1 cellular context compared by ENCODE assay signal in genomic region chr5:91642592-91642991, GRCh38.
TF ChIP-seq lines count a peak whose summit lies in the region.

No MANE protein-coding gene starts in this region.

TF ChIP-seq in SK-N-SH, 30 proteins besides CTCF, POLR2A, EP300 and RAD21 (continued from another document):
- TF ChIP-seq REST (IDR thresholded peaks at IDR 0.05; ENCODE audit: low read depth, low read length), result no peak
- TF ChIP-seq USF1 (IDR thresholded peaks at IDR 0.05; ENCODE audit: borderline replicate concordance, low read depth), result no peak
- TF ChIP-seq IRF3 (IDR thresholded peaks at IDR 0.05; ENCODE audit: low read depth, low read length), result no peak
- TF ChIP-seq CHD2 (IDR thresholded peaks at IDR 0.05; ENCODE audit: low read length, partially characterized antibody), result no peak
- TF ChIP-seq NRF1 (IDR thresholded peaks at IDR 0.05; ENCODE audit: low read depth, low read length), result no peak
- TF ChIP-seq MXI1 (IDR thresholded peaks at IDR 0.05; ENCODE audit: low read depth, low read length), result no peak
- no peak for TF ChIP-seq GATA2 (CRISPR knock-in tag; IDR thresholded peaks at IDR 0.05)
